Comparison of ENCODE assay signal across 10 cellular contexts in the genomic region with DNA sequence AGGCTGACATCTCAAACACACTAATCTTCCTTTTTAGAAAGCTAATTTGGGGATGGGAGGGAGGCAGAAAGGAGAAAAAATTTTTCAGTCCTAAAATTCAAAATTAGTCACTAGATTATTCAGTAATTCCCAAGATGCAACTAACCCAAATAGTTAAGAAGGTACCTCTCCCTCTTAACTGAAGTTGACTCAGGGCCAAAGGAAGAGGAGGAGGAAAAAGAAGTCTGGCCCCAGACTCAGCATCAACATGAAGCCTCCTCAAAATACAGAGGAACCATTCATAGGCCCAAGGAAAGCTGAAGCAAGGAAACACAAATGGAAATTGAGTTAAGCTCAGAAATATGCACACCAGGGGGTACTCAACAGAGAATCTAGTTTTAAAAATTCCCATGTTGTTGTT. TPM values are rescaled to one million over a fixed set of nuclear protein-coding genes. Genes with fewer than 3 reads are reported as not detected.
DNase-seq lines count a peak whose midpoint lies in the region; ATAC-seq and TF ChIP-seq lines count a peak whose summit lies in the region.
"Had no signal": no experiment of that assay in that cellular context is flagged by ENCODE, and none has a peak within 500 bp of the region (broad histone marks: within the 10 kb centered on the region; RNA-seq: fewer than 3 reads in every experiment).

No MANE protein-coding gene starts in this region.

- peak overlapping the region; percentile 58 for H3K9ac ChIP-seq in mesendoderm (ENCODE audit: low read length)

- H3K4me1 ChIP-seq in mesendoderm (ENCODE audit: control insufficient read depth, low read depth, low read length), result peaks cover 21% of the 10 kb centered on the region

- H3K23ac ChIP-seq in mesendoderm (ENCODE audit: low read length), result no peak overlapping the region

- H3K79me1 ChIP-seq in mesendoderm (ENCODE audit: low read length), result peaks cover 12% of the 10 kb centered on the region

- H2BK120ac ChIP-seq in mesendoderm (ENCODE audit: low read depth, low read length), result peak overlapping the region; percentile 62

- H2BK15ac ChIP-seq in mesendoderm (replicated peaks; ENCODE audit: low read depth), result peak overlapping the region; percentile 99

- no peak overlapping the region for H3K4me2 ChIP-seq in mesendoderm (ENCODE audit: low read length)

- H4K5ac ChIP-seq in mesendoderm (ENCODE audit: low read length), result no peak overlapping the region

- peak overlapping the region; percentile 88 for H3K56ac ChIP-seq in mesendoderm (ENCODE audit: low read length)

- H3K27ac ChIP-seq in mesendoderm (ENCODE audit: low read depth, low read length), result peak overlapping the region; percentile 97

- no peak for TF ChIP-seq CTCF in cardiac fibroblast (IDR thresholded peaks at IDR 0.05; ENCODE audit: low read depth, low read length)

- peak overlapping the region; percentile 92 for H3K18ac ChIP-seq in mesendoderm (ENCODE audit: low read length)

- no peak for ATAC-seq in HG02759 (IDR thresholded peaks at IDR 0.05; ENCODE audit: unreplicated experiment)
- ATAC-seq: activated T-cell treated with anti-CD3 and anti-CD28 coated beads, Interleukin-2, amount 50 U/mL, for 4 hours had no signal

- H4K8ac ChIP-seq in mesendoderm (ENCODE audit: low read depth, low read length), result no peak overlapping the region

- no peaks in the 10 kb centered on the region for H3K27me3 ChIP-seq in mesendoderm (ENCODE audit: insufficient read depth, low read length, poor library complexity)

- H3K4me3 ChIP-seq in cardiac fibroblast (replicated peaks in 1 of 2; ENCODE audit: low read depth in 2 of 2, low read length in 2 of 2) (no peak overlapping the region), mesendoderm (ENCODE audit: low read length) (no peak overlapping the region)

- in situ Hi-C loops in ACHN (cut with HindIII; ENCODE audit: low pct_ligation_motif_present, low pct_unique_long_range_greater_than_20kb, low sequenced_read_pairs), result no loop called here

- H3K79me2 ChIP-seq in mesendoderm (ENCODE audit: control insufficient read depth, insufficient read depth, low read length), result peaks cover 30% of the 10 kb centered on the region

- peak overlapping the region; percentile 90 for H2BK5ac ChIP-seq in mesendoderm (ENCODE audit: low read length)

- DNase-seq in ACHN, result peak; percentile 26
- peak; percentile 74 for DNase-seq in HT1080 (ENCODE audit: low read depth)
- DNase-seq in cardiac fibroblast (ENCODE audit: low read depth in 2 of 2), result peak; percentile 43
- DNase-seq in mesendoderm, result peak; percentile 77
- DNase-seq in DMS114 treated with DMSO at 0.1 percent for 48 hours (lab: John Stamatoyannopoulos, UW; ENCODE audit: unreplicated experiment), result no peak
- DNase-seq in nucleus accumbens (lab: John Stamatoyannopoulos, UW), result no peak
- no peak for DNase-seq in activated CD4-positive, alpha-beta T cell treated with anti-CD3 and anti-CD28 coated beads for 1 hour
- DNase-seq: activated T-cell treated with anti-CD3 and anti-CD28 coated beads, Interleukin-2, amount 50 U/mL, for 4 hours had no signal

- H3K4ac ChIP-seq in mesendoderm (ENCODE audit: low read depth, low read length), result peak overlapping the region; percentile 75

- peak overlapping the region; percentile 95 for H2AK5ac ChIP-seq in mesendoderm (ENCODE audit: low read length)

- peaks cover 4% of the 10 kb centered on the region for H3K36me3 ChIP-seq in mesendoderm (ENCODE audit: control insufficient read depth, insufficient read depth, low read length)

RNA-seq across cellular contexts. Expression of a gene that starts 21.6 kb away (rescaled TPM):
- 55.9 and 67.6 TPM in 2 replicates for total RNA-seq in HT1080 (2014; rRNA removed; shearing (Covaris generic))
- 30.8 and 34.9 TPM in 2 replicates for polyA plus RNA-seq in HT1080 (2015; cell fraction: cytosol; rRNA removed)
- 43.5 and 49.9 TPM in 2 replicates for polyA plus RNA-seq in HT1080 (2015; cell fraction: nucleus; rRNA removed)
- 88.5 TPM for polyA plus RNA-seq in mesendoderm (2013, experiment 1 of 2)
- 87.9 TPM for polyA plus RNA-seq in mesendoderm (2013, experiment 2 of 2)

RNA-seq across cellular contexts. Expression of a gene that starts 22.2 kb away (rescaled TPM):
- total RNA-seq in HT1080 (2014; rRNA removed; shearing (Covaris generic)), result 500 and 660 TPM in 2 replicates
- polyA plus RNA-seq in HT1080 (2015; cell fraction: cytosol; rRNA removed), result 1,998 and 2,963 TPM in 2 replicates
- polyA plus RNA-seq in HT1080 (2015; cell fraction: nucleus; rRNA removed), result 1,635 and 2,052 TPM in 2 replicates
- 2,676 TPM for polyA plus RNA-seq in mesendoderm (2013, experiment 1 of 2)
- 2,661 TPM for polyA plus RNA-seq in mesendoderm (2013, experiment 2 of 2)

RNA-seq across cellular contexts. Expression of a gene that starts 42.5 kb away (rescaled TPM):
- total RNA-seq in HT1080 (2014; rRNA removed; shearing (Covaris generic)), result 0.06 TPM in 1 of 2 replicates, not detected in the other
- polyA plus RNA-seq in HT1080 (2015; cell fraction: cytosol; rRNA removed), result 0.12 TPM in 1 of 2 replicates, not detected in the other
- 0.15 TPM in 1 of 2 replicates, not detected in the other for polyA plus RNA-seq in HT1080 (2015; cell fraction: nucleus; rRNA removed)
- polyA plus RNA-seq in mesendoderm (2013, experiment 1 of 2), result 1.4 TPM
- 1.7 TPM for polyA plus RNA-seq in mesendoderm (2013, experiment 2 of 2)
- total RNA-seq: lung microvascular endothelial cell had no signal

Comparison
In these comparisons a context has a peak if more than half of its experiments do, and no peak if none do; other contexts are left out.
1. DNase-seq: peak in ACHN (single experiment), HT1080 (single experiment), cardiac fibroblast (2 of 2) and mesendoderm (single experiment); none in DMS114 treated with DMSO at 0.1 percent for 48 hours (single experiment), nucleus accumbens (0 of 56) and activated CD4-positive, alpha-beta T cell treated with anti-CD3 and anti-CD28 coated beads for 1 hour (single experiment).